ENCODE assay signal across 1 cellular context in the genomic region with DNA sequence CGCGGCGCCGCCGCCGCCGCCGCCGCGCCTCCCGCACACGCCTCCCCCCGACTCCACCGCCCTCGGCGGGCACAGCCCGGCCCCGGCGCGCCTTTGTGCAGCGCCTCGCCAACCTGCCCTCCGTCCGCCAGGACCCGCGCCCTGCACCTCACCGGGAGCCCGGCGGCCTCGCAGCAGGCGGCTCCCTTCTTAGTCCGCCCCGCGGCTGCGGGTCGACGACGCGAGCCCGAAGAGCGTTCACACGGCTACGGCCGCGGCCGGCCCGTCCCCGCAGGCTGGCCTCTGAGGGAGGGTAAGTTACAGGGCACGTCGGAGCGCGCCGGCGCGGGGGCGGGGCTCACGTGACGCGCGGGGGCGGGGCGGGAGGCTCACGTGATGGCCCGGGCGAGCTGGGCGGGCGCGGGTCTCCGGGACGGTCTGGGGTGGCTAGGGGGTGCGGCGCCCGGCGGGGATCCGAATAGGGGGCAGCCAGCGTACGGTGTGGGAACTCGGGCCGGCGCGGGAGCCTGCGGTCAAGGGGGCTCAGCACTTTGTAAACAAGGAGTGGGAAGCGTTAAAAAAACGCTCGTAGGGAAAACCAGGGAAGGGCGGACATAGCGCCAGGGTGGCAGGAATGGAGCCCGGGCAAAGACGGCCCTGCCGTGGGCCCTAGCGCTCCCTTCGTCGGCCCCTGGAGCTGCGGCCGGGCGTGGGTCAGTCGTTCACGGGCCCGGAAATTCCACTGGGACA.
TF ChIP-seq lines count a peak whose summit lies in the region.

A gene with protein sequence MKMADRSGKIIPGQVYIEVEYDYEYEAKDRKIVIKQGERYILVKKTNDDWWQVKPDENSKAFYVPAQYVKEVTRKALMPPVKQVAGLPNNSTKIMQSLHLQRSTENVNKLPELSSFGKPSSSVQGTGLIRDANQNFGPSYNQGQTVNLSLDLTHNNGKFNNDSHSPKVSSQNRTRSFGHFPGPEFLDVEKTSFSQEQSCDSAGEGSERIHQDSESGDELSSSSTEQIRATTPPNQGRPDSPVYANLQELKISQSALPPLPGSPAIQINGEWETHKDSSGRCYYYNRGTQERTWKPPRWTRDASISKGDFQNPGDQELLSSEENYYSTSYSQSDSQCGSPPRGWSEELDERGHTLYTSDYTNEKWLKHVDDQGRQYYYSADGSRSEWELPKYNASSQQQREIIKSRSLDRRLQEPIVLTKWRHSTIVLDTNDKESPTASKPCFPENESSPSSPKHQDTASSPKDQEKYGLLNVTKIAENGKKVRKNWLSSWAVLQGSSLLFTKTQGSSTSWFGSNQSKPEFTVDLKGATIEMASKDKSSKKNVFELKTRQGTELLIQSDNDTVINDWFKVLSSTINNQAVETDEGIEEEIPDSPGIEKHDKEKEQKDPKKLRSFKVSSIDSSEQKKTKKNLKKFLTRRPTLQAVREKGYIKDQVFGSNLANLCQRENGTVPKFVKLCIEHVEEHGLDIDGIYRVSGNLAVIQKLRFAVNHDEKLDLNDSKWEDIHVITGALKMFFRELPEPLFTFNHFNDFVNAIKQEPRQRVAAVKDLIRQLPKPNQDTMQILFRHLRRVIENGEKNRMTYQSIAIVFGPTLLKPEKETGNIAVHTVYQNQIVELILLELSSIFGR (minus strand): TSS at position 301 of the 729 bp plus-strand sequence. CDS start 19,976 bp downstream, outside the sequence.

TF ChIP-seq in SK-N-SH, 30 proteins besides CTCF, POLR2A, EP300 and RAD21 (continued from another document):
- TF ChIP-seq, protein P1, sequence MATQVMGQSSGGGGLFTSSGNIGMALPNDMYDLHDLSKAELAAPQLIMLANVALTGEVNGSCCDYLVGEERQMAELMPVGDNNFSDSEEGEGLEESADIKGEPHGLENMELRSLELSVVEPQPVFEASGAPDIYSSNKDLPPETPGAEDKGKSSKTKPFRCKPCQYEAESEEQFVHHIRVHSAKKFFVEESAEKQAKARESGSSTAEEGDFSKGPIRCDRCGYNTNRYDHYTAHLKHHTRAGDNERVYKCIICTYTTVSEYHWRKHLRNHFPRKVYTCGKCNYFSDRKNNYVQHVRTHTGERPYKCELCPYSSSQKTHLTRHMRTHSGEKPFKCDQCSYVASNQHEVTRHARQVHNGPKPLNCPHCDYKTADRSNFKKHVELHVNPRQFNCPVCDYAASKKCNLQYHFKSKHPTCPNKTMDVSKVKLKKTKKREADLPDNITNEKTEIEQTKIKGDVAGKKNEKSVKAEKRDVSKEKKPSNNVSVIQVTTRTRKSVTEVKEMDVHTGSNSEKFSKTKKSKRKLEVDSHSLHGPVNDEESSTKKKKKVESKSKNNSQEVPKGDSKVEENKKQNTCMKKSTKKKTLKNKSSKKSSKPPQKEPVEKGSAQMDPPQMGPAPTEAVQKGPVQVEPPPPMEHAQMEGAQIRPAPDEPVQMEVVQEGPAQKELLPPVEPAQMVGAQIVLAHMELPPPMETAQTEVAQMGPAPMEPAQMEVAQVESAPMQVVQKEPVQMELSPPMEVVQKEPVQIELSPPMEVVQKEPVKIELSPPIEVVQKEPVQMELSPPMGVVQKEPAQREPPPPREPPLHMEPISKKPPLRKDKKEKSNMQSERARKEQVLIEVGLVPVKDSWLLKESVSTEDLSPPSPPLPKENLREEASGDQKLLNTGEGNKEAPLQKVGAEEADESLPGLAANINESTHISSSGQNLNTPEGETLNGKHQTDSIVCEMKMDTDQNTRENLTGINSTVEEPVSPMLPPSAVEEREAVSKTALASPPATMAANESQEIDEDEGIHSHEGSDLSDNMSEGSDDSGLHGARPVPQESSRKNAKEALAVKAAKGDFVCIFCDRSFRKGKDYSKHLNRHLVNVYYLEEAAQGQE (IDR thresholded peaks at IDR 0.05; ENCODE audit: low read depth, low read length), result 0 out of 2 replicates have a peak, but pooled peaks have one; percentile 16
- TF ChIP-seq, protein P2, sequence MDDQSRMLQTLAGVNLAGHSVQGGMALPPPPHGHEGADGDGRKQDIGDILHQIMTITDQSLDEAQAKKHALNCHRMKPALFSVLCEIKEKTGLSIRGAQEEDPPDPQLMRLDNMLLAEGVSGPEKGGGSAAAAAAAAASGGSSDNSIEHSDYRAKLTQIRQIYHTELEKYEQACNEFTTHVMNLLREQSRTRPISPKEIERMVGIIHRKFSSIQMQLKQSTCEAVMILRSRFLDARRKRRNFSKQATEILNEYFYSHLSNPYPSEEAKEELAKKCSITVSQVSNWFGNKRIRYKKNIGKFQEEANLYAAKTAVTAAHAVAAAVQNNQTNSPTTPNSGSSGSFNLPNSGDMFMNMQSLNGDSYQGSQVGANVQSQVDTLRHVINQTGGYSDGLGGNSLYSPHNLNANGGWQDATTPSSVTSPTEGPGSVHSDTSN (IDR thresholded peaks at IDR 0.05), result no peak
- TF ChIP-seq FOXM1 (IDR thresholded peaks at IDR 0.05; ENCODE audit: low read depth) (no peak), FOSL2 (IDR thresholded peaks at IDR 0.05; ENCODE audit: borderline replicate concordance, low read depth) (no peak), RCOR1 (IDR thresholded peaks at IDR 0.05; ENCODE audit: low read length) (no peak), CHD2 (IDR thresholded peaks at IDR 0.05; ENCODE audit: low read length, partially characterized antibody) (no peak), NRF1 (IDR thresholded peaks at IDR 0.05; ENCODE audit: low read depth, low read length) (peak; percentile 32; the same call in 1 of the 2 replicates), GATA2 (CRISPR knock-in tag; IDR thresholded peaks at IDR 0.05) (no peak), TCF12 (IDR thresholded peaks at IDR 0.05) (no peak), EZH2phosphoT487 (IDR thresholded peaks at IDR 0.05; ENCODE audit: borderline replicate concordance, low read depth) (no peak), SIN3A (IDR thresholded peaks at IDR 0.05; ENCODE audit: borderline replicate concordance, low read depth, low read length) (no peak; the same call in 1 of the 2 replicates), TEAD4 (IDR thresholded peaks at IDR 0.05; ENCODE audit: borderline replicate concordance, insufficient read depth) (no peak), ELF1 (IDR thresholded peaks at IDR 0.05) (no peak), MXI1 (IDR thresholded peaks at IDR 0.05; ENCODE audit: low read depth, low read length) (peak; percentile 15; the same call in 1 of the 2 replicates), NFIC (IDR thresholded peaks at IDR 0.05; ENCODE audit: borderline replicate concordance) (no peak), POLR2AphosphoS5 (IDR thresholded peaks at IDR 0.05; ENCODE audit: low read depth, low read length) (peak; percentile 90), TAF1 (IDR thresholded peaks at IDR 0.05; ENCODE audit: borderline replicate concordance, low read depth, low read length) (0 out of 2 replicates have a peak, but pooled peaks have one; percentile 6), GABPA (IDR thresholded peaks at IDR 0.05; ENCODE audit: low read depth) (no peak), SMC3 (IDR thresholded peaks at IDR 0.05; ENCODE audit: low read depth, low read length) (no peak), YY1 (IDR thresholded peaks at IDR 0.05; ENCODE audit: low read depth) (no peak), RFX5 (IDR thresholded peaks at IDR 0.05; ENCODE audit: low read length) (no peak), MEF2A (IDR thresholded peaks at IDR 0.05; ENCODE audit: borderline replicate concordance, low read depth) (no peak)
- TF ChIP-seq, protein P3, sequence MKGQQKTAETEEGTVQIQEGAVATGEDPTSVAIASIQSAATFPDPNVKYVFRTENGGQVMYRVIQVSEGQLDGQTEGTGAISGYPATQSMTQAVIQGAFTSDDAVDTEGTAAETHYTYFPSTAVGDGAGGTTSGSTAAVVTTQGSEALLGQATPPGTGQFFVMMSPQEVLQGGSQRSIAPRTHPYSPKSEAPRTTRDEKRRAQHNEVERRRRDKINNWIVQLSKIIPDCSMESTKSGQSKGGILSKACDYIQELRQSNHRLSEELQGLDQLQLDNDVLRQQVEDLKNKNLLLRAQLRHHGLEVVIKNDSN (IDR thresholded peaks at IDR 0.05; ENCODE audit: borderline replicate concordance, low read depth), result peak; percentile 94
- TF ChIP-seq, protein P4, sequence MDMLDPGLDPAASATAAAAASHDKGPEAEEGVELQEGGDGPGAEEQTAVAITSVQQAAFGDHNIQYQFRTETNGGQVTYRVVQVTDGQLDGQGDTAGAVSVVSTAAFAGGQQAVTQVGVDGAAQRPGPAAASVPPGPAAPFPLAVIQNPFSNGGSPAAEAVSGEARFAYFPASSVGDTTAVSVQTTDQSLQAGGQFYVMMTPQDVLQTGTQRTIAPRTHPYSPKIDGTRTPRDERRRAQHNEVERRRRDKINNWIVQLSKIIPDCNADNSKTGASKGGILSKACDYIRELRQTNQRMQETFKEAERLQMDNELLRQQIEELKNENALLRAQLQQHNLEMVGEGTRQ (IDR thresholded peaks at IDR 0.05; ENCODE audit: borderline replicate concordance, low read depth, low read length), result peak; percentile 88
- TF ChIP-seq, protein P5, sequence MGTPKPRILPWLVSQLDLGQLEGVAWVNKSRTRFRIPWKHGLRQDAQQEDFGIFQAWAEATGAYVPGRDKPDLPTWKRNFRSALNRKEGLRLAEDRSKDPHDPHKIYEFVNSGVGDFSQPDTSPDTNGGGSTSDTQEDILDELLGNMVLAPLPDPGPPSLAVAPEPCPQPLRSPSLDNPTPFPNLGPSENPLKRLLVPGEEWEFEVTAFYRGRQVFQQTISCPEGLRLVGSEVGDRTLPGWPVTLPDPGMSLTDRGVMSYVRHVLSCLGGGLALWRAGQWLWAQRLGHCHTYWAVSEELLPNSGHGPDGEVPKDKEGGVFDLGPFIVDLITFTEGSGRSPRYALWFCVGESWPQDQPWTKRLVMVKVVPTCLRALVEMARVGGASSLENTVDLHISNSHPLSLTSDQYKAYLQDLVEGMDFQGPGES (IDR thresholded peaks at IDR 0.05; ENCODE audit: low read depth, low read length), result no peak
- TF ChIP-seq, protein P6, sequence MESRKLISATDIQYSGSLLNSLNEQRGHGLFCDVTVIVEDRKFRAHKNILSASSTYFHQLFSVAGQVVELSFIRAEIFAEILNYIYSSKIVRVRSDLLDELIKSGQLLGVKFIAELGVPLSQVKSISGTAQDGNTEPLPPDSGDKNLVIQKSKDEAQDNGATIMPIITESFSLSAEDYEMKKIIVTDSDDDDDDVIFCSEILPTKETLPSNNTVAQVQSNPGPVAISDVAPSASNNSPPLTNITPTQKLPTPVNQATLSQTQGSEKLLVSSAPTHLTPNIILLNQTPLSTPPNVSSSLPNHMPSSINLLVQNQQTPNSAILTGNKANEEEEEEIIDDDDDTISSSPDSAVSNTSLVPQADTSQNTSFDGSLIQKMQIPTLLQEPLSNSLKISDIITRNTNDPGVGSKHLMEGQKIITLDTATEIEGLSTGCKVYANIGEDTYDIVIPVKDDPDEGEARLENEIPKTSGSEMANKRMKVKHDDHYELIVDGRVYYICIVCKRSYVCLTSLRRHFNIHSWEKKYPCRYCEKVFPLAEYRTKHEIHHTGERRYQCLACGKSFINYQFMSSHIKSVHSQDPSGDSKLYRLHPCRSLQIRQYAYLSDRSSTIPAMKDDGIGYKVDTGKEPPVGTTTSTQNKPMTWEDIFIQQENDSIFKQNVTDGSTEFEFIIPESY (IDR thresholded peaks at IDR 0.05; ENCODE audit: borderline replicate concordance, low read depth), result no peak
TF ChIP-seq in SK-N-SH: peak in this region for 8.
